Comparison of ENCODE assay signal across 21 cellular contexts in genomic region chr2:227035678-227036077, GRCh38.
"Had no signal": no experiment of that assay in that cellular context is flagged by ENCODE, and none has a peak within 500 bp of the region (broad histone marks: within the 10 kb centered on the region; RNA-seq: fewer than 3 reads in every experiment).

No MANE protein-coding gene starts in this region.

- H3K4me3 Mint-ChIP-seq: dendritic cell treated with granulocyte-macrophage colony-stimulating factor and Interleukin-4, amounts not matched to agents 40 ng/mL and 50 ng/mL, for 4 days; effector memory CD8-positive, alpha-beta T cell; naive thymus-derived CD4-positive, alpha-beta T cell; nephron progenitor cell; stimulated activated naive B cell treated with anti-CD40 and anti-IgM and Interleukin-4, amounts not matched to agents 10 μg/mL and 1 μg/mL and 100 μg/mL, for 72 hours had no signal

- H3K9me3 ChIP-seq: esophagus squamous epithelium, neutrophil, right atrium auricular region, sigmoid colon, stomach had no signal

- H3K36me3 ChIP-seq: esophagus squamous epithelium, neutrophil, right atrium auricular region, sigmoid colon, stomach had no signal

- H3K4me1 ChIP-seq: esophagus squamous epithelium, foreskin keratinocyte, right atrium auricular region had no signal

- ATAC-seq: effector memory CD8-positive, alpha-beta T cell; foreskin keratinocyte; left colon; naive thymus-derived CD4-positive, alpha-beta T cell; stimulated activated naive B cell treated with anti-CD40 and anti-IgM and Interleukin-4, amounts not matched to agents 10 μg/mL and 1 μg/mL and 100 μg/mL, for 72 hours had no signal

- H3K9me3 Mint-ChIP-seq: effector memory CD8-positive, alpha-beta T cell; nephron progenitor cell had no signal

- H3K4me1 Mint-ChIP-seq: naive thymus-derived CD4-positive, alpha-beta T cell; stimulated activated naive B cell treated with anti-CD40 and anti-IgM and Interleukin-4, amounts not matched to agents 10 μg/mL and 1 μg/mL and 100 μg/mL, for 72 hours had no signal

- H3K27me3 ChIP-seq: esophagus squamous epithelium, foreskin keratinocyte, neutrophil, right atrium auricular region, sigmoid colon, stomach had no signal

- H3K4me3 ChIP-seq: esophagus squamous epithelium, right atrium auricular region, sigmoid colon, skin epidermis, stomach had no signal

- H3K27ac ChIP-seq: esophagus squamous epithelium, foreskin keratinocyte, neutrophil, right atrium auricular region, sigmoid colon, skin epidermis, stomach had no signal

- DNase-seq: effector memory CD8-positive, alpha-beta T cell; esophagus squamous epithelium; foreskin keratinocyte; head of caudate nucleus; hippocampal formation; left colon; mesendoderm; naive thymus-derived CD4-positive, alpha-beta T cell; nephron progenitor cell; sigmoid colon; stimulated activated CD4-positive, alpha-beta T cell treated with anti-CD3 and anti-CD28 coated beads, Interleukin-2, amount 100 ng/mL, for 24 hours; stimulated activated CD4-positive, alpha-beta T cell treated with anti-CD3 and anti-CD28 coated beads, Interleukin-4, amount 100 ng/mL, for 4 hours; stimulated activated naive B cell treated with anti-CD40 and anti-IgM and Interleukin-4, amounts not matched to agents 10 μg/mL and 1 μg/mL and 100 μg/mL, for 72 hours; stomach; substantia nigra; trophoblast cell had no signal

- H3K36me3 Mint-ChIP-seq: naive thymus-derived CD4-positive, alpha-beta T cell had no signal

- FAIRE-seq: colon had no signal

- H3K27ac Mint-ChIP-seq: dendritic cell treated with granulocyte-macrophage colony-stimulating factor and Interleukin-4, amounts not matched to agents 40 ng/mL and 50 ng/mL, for 4 days; effector memory CD8-positive, alpha-beta T cell; naive thymus-derived CD4-positive, alpha-beta T cell; stimulated activated naive B cell treated with anti-CD40 and anti-IgM and Interleukin-4, amounts not matched to agents 10 μg/mL and 1 μg/mL and 100 μg/mL, for 72 hours had no signal
